Comparison of ENCODE assay signal across 23 cellular contexts in genomic region chr1:30850607-30851006, GRCh38.
"Had no signal": no experiment of that assay in that cellular context is flagged by ENCODE, and none has a peak within 500 bp of the region (broad histone marks: within the 10 kb centered on the region; RNA-seq: fewer than 3 reads in every experiment).

No MANE protein-coding gene starts in this region.

- FAIRE-seq: HTR-8/SVneo had no signal

- H3K27me3 ChIP-seq: Peyer's patch, SJCRH30 had no signal

- H2AFZ ChIP-seq: PC-9 had no signal

- ATAC-seq: Right ventricle myocardium inferior, SK-N-SH treated with all-trans-retinoic acid at 6 μM for 48 hours had no signal

- DNase-seq: Karpas-422, KG1, MG63, NCI-H1092 treated with DMSO at 0.1 percent for 48 hours, NCI-H187, NCI-H2029, NCI-H2081 treated with DMSO at 0.1 percent for 48 hours, NCI-H2171, NCI-H226, NCI-H446, NCI-H510A, NCI-H524 treated with DMSO at 0.1 percent for 48 hours, NCI-H69, NCI-H774, OCI-M1, PC-9, Peyer's patch, SHP77 treated with DMSO at 0.1 percent for 48 hours, SJCRH30 had no signal

- H3K4me1 ChIP-seq: Peyer's patch had no signal

- H3K27ac ChIP-seq: HL-60, PC-9, Peyer's patch, SJCRH30 had no signal

- H3K9me3 ChIP-seq: MG63, Peyer's patch, SJCRH30 had no signal

- H3K4me3 ChIP-seq: MG63, PC-9, Peyer's patch, SJCRH30 had no signal

- H3K4me2 ChIP-seq: PC-9 had no signal

- H3K36me3 ChIP-seq: MG63, Peyer's patch, SJCRH30 had no signal
